14 cellular contexts compared by ENCODE assay signal in genomic region chr11:115530752-115531151, GRCh38. TPM values are rescaled to one million over a fixed set of nuclear protein-coding genes. Genes with fewer than 3 reads are reported as not detected.
DNase-seq lines count a peak whose midpoint lies in the region; ATAC-seq and TF ChIP-seq lines count a peak whose summit lies in the region.
"Had no signal": no experiment of that assay in that cellular context is flagged by ENCODE, and none has a peak within 500 bp of the region (broad histone marks: within the 10 kb centered on the region; RNA-seq: fewer than 3 reads in every experiment).

No MANE protein-coding gene starts in this region.

- DNase-seq in KBM-7 (peak; percentile 7), SKM-1 treated with dmso at 0.1 percent for 144 hours (lab: John Stamatoyannopoulos, UW; ENCODE audit: unreplicated experiment) (peak; percentile 3), kidney epithelial cell (ENCODE audit: low read depth) (no peak), ascending aorta (ENCODE audit: low spot score in 2 of 2) (no peak), NCI-H2081 (lab: John Stamatoyannopoulos, UW) (no peak), body of pancreas (no peak), Peyer's patch (no peak)
- DNase-seq: activated effector memory CD4-positive, alpha-beta T cell treated with anti-CD3 and anti-CD28 coated beads, Interleukin-2, amount 50 U/mL, for 16 hours; CD4-positive, alpha-beta T cell; effector memory CD8-positive, alpha-beta T cell; GDM1; NCI-H1417 treated with DMSO at 0.1 percent for 48 hours; stimulated activated naive CD8-positive, alpha-beta T cell treated with anti-CD3 and anti-CD28 coated beads, Interleukin-15, amount 100 ng/mL, for 72 hours had no signal

- WGBS in body of pancreas, 2 donors = 32 to 42% methylated on average over 4 of the region's 4 CpGs

- in situ Hi-C loops in KBM-7 (cut with MboI; ENCODE audit: low pct_unique_long_range_greater_than_20kb, low sequenced_read_pairs) = no loop called here

- H3K4me3 ChIP-seq in kidney epithelial cell (ENCODE audit: low read depth, low read length) (no peak overlapping the region), ascending aorta (no peak overlapping the region), body of pancreas (no peak overlapping the region), Peyer's patch (no peak overlapping the region)

- TF ChIP-seq POLR2A in body of pancreas (IDR thresholded peaks at IDR 0.05) = no peak
- TF ChIP-seq POLR2A in Peyer's patch (IDR thresholded peaks at IDR 0.05) = no peak

- peak; percentile 40 for TF ChIP-seq CTCF in GM12873 (IDR thresholded peaks at IDR 0.05; ENCODE audit: insufficient read depth, low read depth, low read length, missing control alignments)
- TF ChIP-seq CTCF in kidney epithelial cell (IDR thresholded peaks at IDR 0.05; ENCODE audit: insufficient read depth, low read length, poor library complexity, severe bottlenecking) = peak; percentile 2
- TF ChIP-seq CTCF in ascending aorta (IDR thresholded peaks at IDR 0.05) = no peak
- no peak for TF ChIP-seq CTCF in body of pancreas (IDR thresholded peaks at IDR 0.05)
- no peak for TF ChIP-seq CTCF in Peyer's patch (IDR thresholded peaks at IDR 0.05)

- no peaks in the 10 kb centered on the region for H3K36me3 ChIP-seq in kidney epithelial cell (ENCODE audit: control insufficient read depth, insufficient read depth, low read length)
- H3K36me3 ChIP-seq in ascending aorta = no peaks in the 10 kb centered on the region
- H3K36me3 ChIP-seq in body of pancreas (replicated peaks in 1 of 2; ENCODE audit: insufficient read depth in 1 of 2, low read depth in 2 of 2) = no peaks in the 10 kb centered on the region
- H3K36me3 ChIP-seq in Peyer's patch = no peaks in the 10 kb centered on the region

- intact Hi-C loops in ascending aorta (cut with DNase I) = no loop called here
- intact Hi-C loops in body of pancreas (cut with DNase I) = no loop called here

- H3K4me1 ChIP-seq in ascending aorta = no peaks in the 10 kb centered on the region
- H3K4me1 ChIP-seq in body of pancreas = no peaks in the 10 kb centered on the region
- no peaks in the 10 kb centered on the region for H3K4me1 ChIP-seq in Peyer's patch

- H3K9me3 ChIP-seq in ascending aorta = no peaks in the 10 kb centered on the region
- H3K9me3 ChIP-seq in body of pancreas = no peaks in the 10 kb centered on the region
- no peaks in the 10 kb centered on the region for H3K9me3 ChIP-seq in Peyer's patch

- H3K27ac ChIP-seq in ascending aorta = no peak overlapping the region
- H3K27ac ChIP-seq in body of pancreas = no peak overlapping the region
- H3K27ac ChIP-seq in Peyer's patch = no peak overlapping the region

- peaks cover 2% of the 10 kb centered on the region for H3K27me3 ChIP-seq in kidney epithelial cell (ENCODE audit: control insufficient read depth, insufficient read depth, low read length)
- H3K27me3 ChIP-seq in ascending aorta = no peaks in the 10 kb centered on the region
- H3K27me3 ChIP-seq in body of pancreas = no peaks in the 10 kb centered on the region
- H3K27me3 ChIP-seq in Peyer's patch = no peaks in the 10 kb centered on the region

- no peak for ATAC-seq in body of pancreas
- ATAC-seq: effector memory CD8-positive, alpha-beta T cell; stimulated activated naive CD8-positive, alpha-beta T cell treated with anti-CD3 and anti-CD28 coated beads, Interleukin-15, amount 100 ng/mL, for 72 hours had no signal

RNA-seq across cellular contexts. Expression of gene CADM1, which starts 26.5 kb away (rescaled TPM):
- total RNA-seq in kidney epithelial cell = 33.0 and 41.7 TPM in 2 replicates
- 2.4 TPM for total RNA-seq in ascending aorta
- 10 to 100 TPM; 12.5 to 13.7 TPM for total RNA-seq in body of pancreas
- total RNA-seq in Peyer's patch = 1 to 10 TPM in 2 of 4 donors, under 1 TPM in 2; 0.38 to 8.3 (median 2.5) TPM

Comparison
In these comparisons a context has a peak if more than half of its experiments do, and no peak if none do; other contexts are left out.
1. CTCF ChIP-seq: peak in GM12873 (single experiment) and kidney epithelial cell (single experiment); none in ascending aorta (0 of 3), body of pancreas (0 of 7) and Peyer's patch (0 of 6).
2. DNase-seq: peak in KBM-7 (single experiment) and SKM-1 treated with dmso at 0.1 percent for 144 hours (single experiment); none in kidney epithelial cell (single experiment), ascending aorta (0 of 2), NCI-H2081 (0 of 2), body of pancreas (0 of 4) and Peyer's patch (0 of 3).